Comparison of ENCODE assay signal across 1 cellular context in genomic region chr2:218395826-218396687, GRCh38.
TF ChIP-seq lines count a peak whose summit lies in the region.

No MANE protein-coding gene starts in this region.

TF ChIP-seq in HepG2, 621 proteins besides CTCF, POLR2A, EP300 and RAD21 (continued from another document and continues in another):
- TF ChIP-seq PRDM15 (CRISPR knock-in tag; IDR thresholded peaks at IDR 0.05), result peak; percentile 66; the same call in 1 of the 2 replicates
- TF ChIP-seq MYNN (CRISPR knock-in tag; IDR thresholded peaks at IDR 0.05; ENCODE audit: low read depth), result no peak
- TF ChIP-seq THAP7 (CRISPR knock-in tag; IDR thresholded peaks at IDR 0.05), result peak; percentile 92; the same call in 1 of the 2 replicates
- TF ChIP-seq, protein P1, sequence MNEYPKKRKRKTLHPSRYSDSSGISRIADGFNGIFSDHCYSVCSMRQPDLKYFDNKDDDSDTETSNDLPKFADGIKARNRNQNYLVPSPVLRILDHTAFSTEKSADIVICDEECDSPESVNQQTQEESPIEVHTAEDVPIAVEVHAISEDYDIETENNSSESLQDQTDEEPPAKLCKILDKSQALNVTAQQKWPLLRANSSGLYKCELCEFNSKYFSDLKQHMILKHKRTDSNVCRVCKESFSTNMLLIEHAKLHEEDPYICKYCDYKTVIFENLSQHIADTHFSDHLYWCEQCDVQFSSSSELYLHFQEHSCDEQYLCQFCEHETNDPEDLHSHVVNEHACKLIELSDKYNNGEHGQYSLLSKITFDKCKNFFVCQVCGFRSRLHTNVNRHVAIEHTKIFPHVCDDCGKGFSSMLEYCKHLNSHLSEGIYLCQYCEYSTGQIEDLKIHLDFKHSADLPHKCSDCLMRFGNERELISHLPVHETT (CRISPR knock-in tag; conservative IDR thresholded peaks at IDR 0.05), result peak; percentile 94
- peak; percentile 77; the same call in 1 of the 2 replicates for TF ChIP-seq SOX13 (IDR thresholded peaks at IDR 0.05)
- TF ChIP-seq SOX13 (CRISPR knock-in tag; conservative IDR thresholded peaks at IDR 0.05 in 1 of 2, IDR thresholded peaks at IDR 0.05 in 1 of 2), result no peak; a peak in 1 of 4 replicates
- peak; percentile 67; the same call in 1 of the 2 replicates for TF ChIP-seq ZNF749 (CRISPR knock-in tag; IDR thresholded peaks at IDR 0.05; ENCODE audit: borderline replicate concordance)
- TF ChIP-seq ZNF614 (CRISPR knock-in tag; IDR thresholded peaks at IDR 0.05; ENCODE audit: borderline replicate concordance), result peak; percentile 76
- TF ChIP-seq RORA (CRISPR knock-in tag; IDR thresholded peaks at IDR 0.05), result no peak
- no peak for TF ChIP-seq GATA4 (IDR thresholded peaks at IDR 0.05; ENCODE audit: borderline replicate concordance, low read depth)
- 0 out of 2 replicates have a peak, but pooled peaks have one; percentile 73 for TF ChIP-seq ZNF720 (CRISPR knock-in tag; IDR thresholded peaks at IDR 0.05)
- no peak for TF ChIP-seq ZFYVE20 (CRISPR knock-in tag; IDR thresholded peaks at IDR 0.05; ENCODE audit: borderline replicate concordance, low read depth)
- no peak for TF ChIP-seq FOXP1 (IDR thresholded peaks at IDR 0.05)
- TF ChIP-seq FOXP1 (CRISPR knock-in tag; IDR thresholded peaks at IDR 0.05), result peak; percentile 69
- peak; percentile 40; the same call in 1 of the 2 replicates for TF ChIP-seq SRF (IDR thresholded peaks at IDR 0.05; ENCODE audit: low read depth, low read length)
- TF ChIP-seq ZNF296 (CRISPR knock-in tag; conservative IDR thresholded peaks at IDR 0.05), result no peak
- TF ChIP-seq CAMTA2 (CRISPR knock-in tag; IDR thresholded peaks at IDR 0.05; ENCODE audit: borderline replicate concordance), result peak; percentile 94; the same call in 1 of the 2 replicates
- peak; percentile 89 for TF ChIP-seq ZNF318 (CRISPR knock-in tag; IDR thresholded peaks at IDR 0.05)
- TF ChIP-seq, protein P2, sequence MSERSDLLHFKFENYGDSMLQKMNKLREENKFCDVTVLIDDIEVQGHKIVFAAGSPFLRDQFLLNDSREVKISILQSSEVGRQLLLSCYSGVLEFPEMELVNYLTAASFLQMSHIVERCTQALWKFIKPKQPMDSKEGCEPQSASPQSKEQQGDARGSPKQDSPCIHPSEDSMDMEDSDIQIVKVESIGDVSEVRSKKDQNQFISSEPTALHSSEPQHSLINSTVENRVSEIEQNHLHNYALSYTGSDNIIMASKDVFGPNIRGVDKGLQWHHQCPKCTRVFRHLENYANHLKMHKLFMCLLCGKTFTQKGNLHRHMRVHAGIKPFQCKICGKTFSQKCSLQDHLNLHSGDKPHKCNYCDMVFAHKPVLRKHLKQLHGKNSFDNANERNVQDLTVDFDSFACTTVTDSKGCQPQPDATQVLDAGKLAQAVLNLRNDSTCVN (CRISPR knock-in tag; IDR thresholded peaks at IDR 0.05; ENCODE audit: borderline replicate concordance), result peak; percentile 83
- TF ChIP-seq KMT2B (CRISPR knock-in tag; IDR thresholded peaks at IDR 0.05), result peak; percentile 87
- peak; percentile 45 for TF ChIP-seq BRCA1 (CRISPR knock-in tag; IDR thresholded peaks at IDR 0.05)
- TF ChIP-seq POGZ (CRISPR knock-in tag; IDR thresholded peaks at IDR 0.05), result peak; percentile 90
- no peak for TF ChIP-seq PCBP2 (optimal IDR thresholded peaks at IDR 0.05; ENCODE audit: low read depth, low read length, poor library complexity, severe bottlenecking)
- TF ChIP-seq XRCC5 (optimal IDR thresholded peaks at IDR 0.05; ENCODE audit: low read length), result peak; percentile 91
- peak; percentile 44; the same call in 1 of the 2 replicates for TF ChIP-seq RNF2 (conservative IDR thresholded peaks at IDR 0.05; ENCODE audit: low read depth)
- TF ChIP-seq ZBTB34 (CRISPR knock-in tag; IDR thresholded peaks at IDR 0.05), result peak; percentile 64
- TF ChIP-seq KMT2A (CRISPR knock-in tag; IDR thresholded peaks at IDR 0.05), result peak; percentile 69; the same call in 1 of the 2 replicates
- TF ChIP-seq ISX (CRISPR knock-in tag; conservative IDR thresholded peaks at IDR 0.05), result no peak
- TF ChIP-seq ZNF576 (CRISPR knock-in tag; IDR thresholded peaks at IDR 0.05), result no peak
- no peak; the same call in 1 of the 2 replicates for TF ChIP-seq EZH2 (conservative IDR thresholded peaks at IDR 0.05; ENCODE audit: low read depth, low read length)
- no peak; the same call in 1 of the 2 replicates for TF ChIP-seq ZNF329 (CRISPR knock-in tag; IDR thresholded peaks at IDR 0.05; ENCODE audit: low read depth)
- TF ChIP-seq ETV5 (CRISPR knock-in tag; IDR thresholded peaks at IDR 0.05; ENCODE audit: borderline replicate concordance), result peak; percentile 88; the same call in 1 of the 2 replicates
- peak; percentile 96 for TF ChIP-seq PHF21A (CRISPR knock-in tag; IDR thresholded peaks at IDR 0.05)
- peak; percentile 76; the same call in 1 of the 2 replicates for TF ChIP-seq ZNF710 (CRISPR knock-in tag; IDR thresholded peaks at IDR 0.05; ENCODE audit: borderline replicate concordance)
- TF ChIP-seq, protein P3, sequence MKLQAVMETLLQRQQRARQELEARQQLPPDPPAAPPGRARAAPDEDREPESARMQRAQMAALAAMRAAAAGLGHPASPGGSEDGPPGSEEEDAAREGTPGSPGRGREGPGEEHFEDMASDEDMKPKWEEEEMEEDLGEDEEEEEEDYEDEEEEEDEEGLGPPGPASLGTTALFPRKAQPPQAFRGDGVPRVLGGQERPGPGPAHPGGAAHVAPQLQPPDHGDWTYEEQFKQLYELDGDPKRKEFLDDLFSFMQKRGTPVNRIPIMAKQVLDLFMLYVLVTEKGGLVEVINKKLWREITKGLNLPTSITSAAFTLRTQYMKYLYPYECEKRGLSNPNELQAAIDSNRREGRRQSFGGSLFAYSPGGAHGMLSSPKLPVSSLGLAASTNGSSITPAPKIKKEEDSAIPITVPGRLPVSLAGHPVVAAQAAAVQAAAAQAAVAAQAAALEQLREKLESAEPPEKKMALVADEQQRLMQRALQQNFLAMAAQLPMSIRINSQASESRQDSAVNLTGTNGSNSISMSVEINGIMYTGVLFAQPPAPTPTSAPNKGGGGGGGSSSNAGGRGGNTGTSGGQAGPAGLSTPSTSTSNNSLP (IDR thresholded peaks at IDR 0.05; ENCODE audit: low read depth, low read length), result no peak
- TF ChIP-seq AGO1 (IDR thresholded peaks at IDR 0.05; ENCODE audit: low read depth, low read length, poor library complexity, severe bottlenecking), result peak; percentile 96
- no peak for TF ChIP-seq ATF7 (IDR thresholded peaks at IDR 0.05)
- peak; percentile 68 for TF ChIP-seq ATF7 (CRISPR knock-in tag; IDR thresholded peaks at IDR 0.05)
- peak; percentile 98 for TF ChIP-seq ZNF501 (CRISPR knock-in tag; IDR thresholded peaks at IDR 0.05)
